In genomic region chr6:112190164-112190563, GRCh38 we compare ENCODE assay signal across 15 cellular contexts.
DNase-seq lines count a peak whose midpoint lies in the region; ATAC-seq, FAIRE-seq and TF ChIP-seq lines count a peak whose summit lies in the region.
"Had no signal": no experiment of that assay in that cellular context is flagged by ENCODE, and none has a peak within 500 bp of the region (broad histone marks: within the 10 kb centered on the region; RNA-seq: fewer than 3 reads in every experiment).

No MANE protein-coding gene starts in this region.

- H2BK15ac ChIP-seq in mesenchymal stem cell (ENCODE audit: low read depth, poor library complexity, severe bottlenecking) = no peak overlapping the region

- peaks cover 0 to 14% of the 10 kb centered on the region in 2 experiments for H3K36me3 ChIP-seq in SK-N-SH (replicated peaks in 1 of 2; ENCODE audit: control insufficient read depth in 1 of 2, insufficient read depth in 2 of 2, low read length in 1 of 2)
- peaks cover 0 to 98% of the 10 kb centered on the region in 2 experiments for H3K36me3 ChIP-seq in mesenchymal stem cell (ENCODE audit: control insufficient read depth in 1 of 2, insufficient read depth in 2 of 2, low read depth in 1 of 2, low read length in 2 of 2)
- H3K36me3 ChIP-seq in neural cell (ENCODE audit: insufficient read depth, low read length) = no peaks in the 10 kb centered on the region
- no peaks in the 10 kb centered on the region for H3K36me3 ChIP-seq in uterus

- TF ChIP-seq CTCF in SK-N-SH (IDR thresholded peaks at IDR 0.05) (no peak), neural cell (IDR thresholded peaks at IDR 0.05; ENCODE audit: poor library complexity, severe bottlenecking) (no peak), uterus (IDR thresholded peaks at IDR 0.05) (no peak), D721Med (IDR thresholded peaks at IDR 0.05; ENCODE audit: insufficient read depth, missing control alignments) (no peak)

- no peak overlapping the region for H3K4ac ChIP-seq in mesenchymal stem cell (ENCODE audit: low read depth in 1 of 2, low read length in 2 of 2)

- H3K79me2 ChIP-seq in SK-N-SH (ENCODE audit: insufficient read depth) (no peaks in the 10 kb centered on the region), neural cell (replicated peaks; ENCODE audit: insufficient read depth, low read length) (no peaks in the 10 kb centered on the region)

- H3K4me2 ChIP-seq in SK-N-SH (no peak overlapping the region), mesenchymal stem cell (ENCODE audit: low read length, poor library complexity, severe bottlenecking) (no peak overlapping the region), neural cell (ENCODE audit: low read length) (no peak overlapping the region)
- H3K4me2 ChIP-seq: GM23338 had no signal

- no peak overlapping the region for H4K8ac ChIP-seq in mesenchymal stem cell (ENCODE audit: low read length)

- H3K79me1 ChIP-seq in mesenchymal stem cell (replicated peaks; ENCODE audit: low read length, poor library complexity, severe bottlenecking) = no peaks in the 10 kb centered on the region

- no peak overlapping the region for H2BK12ac ChIP-seq in mesenchymal stem cell (ENCODE audit: low read length in 2 of 2)

- H3K18ac ChIP-seq in mesenchymal stem cell (ENCODE audit: low read depth in 1 of 2, low read length in 2 of 2) = no peak overlapping the region

- ATAC-seq in SK-N-SH treated with all-trans-retinoic acid at 6 μM for 48 hours (peak; percentile 34; the same call in 2 of the 3 replicates), HG03097 (IDR thresholded peaks at IDR 0.05; ENCODE audit: low FRiP score, unreplicated experiment) (no peak)
- ATAC-seq: CD8-positive, alpha-beta T cell; GM23338 had no signal

- intact Hi-C loops in uterus (cut with DNase I; ENCODE audit: low total_unique reads) = no loop called here

- H4K20me1 ChIP-seq in SK-N-SH (ENCODE audit: insufficient read depth) = no peaks in the 10 kb centered on the region
- no peaks in the 10 kb centered on the region for H4K20me1 ChIP-seq in neural cell (ENCODE audit: insufficient read depth)

- 94% methylated on average over 1 of the region's 1 CpG for WGBS in SK-N-SH (ENCODE audit: low lambda C conversion rate)
- 100% methylated on average over 1 of the region's 1 CpG for WGBS in mesenchymal stem cell

- H3K4me1 ChIP-seq in SK-N-SH (ENCODE audit: control insufficient read depth in 1 of 2, insufficient read depth in 2 of 2, low read depth in 1 of 2, low read length in 1 of 2) = peaks cover 0 to 17% of the 10 kb centered on the region in 2 experiments; a peak in 2 of 4 replicates
- peaks cover 9% of the 10 kb centered on the region for H3K4me1 ChIP-seq in mesenchymal stem cell (ENCODE audit: control insufficient read depth, insufficient read depth, low read depth, low read length)
- H3K4me1 ChIP-seq in uterus = peaks cover 0 to 12% of the 10 kb centered on the region in 2 donors

- CTCF ChIA-PET in SK-N-SH (lab: Yijun Ruan, JAX) = interaction anchor here (0.7 to 12.9 kb wide), 2 partner anchors 10 to 39 kb away, joined by 3 to 92 read pairs; no protein-coding TSS in a partner anchor

- no peak overlapping the region for H2BK5ac ChIP-seq in mesenchymal stem cell (ENCODE audit: low read depth, low read length, poor library complexity, severe bottlenecking)

- TF ChIP-seq RAD21 in SK-N-SH (IDR thresholded peaks at IDR 0.05; ENCODE audit: low read length) (no peak), neural cell (conservative IDR thresholded peaks at IDR 0.05) (no peak)

- H3F3A ChIP-seq in SK-N-SH (replicated peaks; ENCODE audit: insufficient read depth) = no peaks in the 10 kb centered on the region
- no peaks in the 10 kb centered on the region for H3F3A ChIP-seq in neural cell (ENCODE audit: insufficient read depth, low read length, poor library complexity, severe bottlenecking)

- TF ChIP-seq POLR2A in uterus (IDR thresholded peaks at IDR 0.05) = no peak

- FAIRE-seq in D721Med (lab: Jason Lieb, UNC) = no peak

- H3K27ac ChIP-seq in SK-N-SH (ENCODE audit: low read depth in 2 of 2, low read length in 1 of 2) (peak overlapping the region in 1 of 2 experiments; percentile 76; a peak in 3 of 4 replicates), mesenchymal stem cell (ENCODE audit: low read length, poor library complexity, severe bottlenecking) (no peak overlapping the region), neural cell (ENCODE audit: low read length) (no peak overlapping the region), uterus (peak overlapping the region; percentile 62 to 63)
- H3K27ac ChIP-seq: 22Rv1 had no signal

- H3K9me3 ChIP-seq in SK-N-SH (no peaks in the 10 kb centered on the region), mesenchymal stem cell (ENCODE audit: control insufficient read depth, low read length) (no peaks in the 10 kb centered on the region), neural cell (ENCODE audit: low read length) (no peaks in the 10 kb centered on the region), uterus (no peaks in the 10 kb centered on the region)

- no peak overlapping the region for H3K14ac ChIP-seq in mesenchymal stem cell (ENCODE audit: low read length in 2 of 2)

- no peak overlapping the region for H2AK5ac ChIP-seq in mesenchymal stem cell (ENCODE audit: low read length, severe bottlenecking)

- H3K9me2 ChIP-seq in SK-N-SH = no peaks in the 10 kb centered on the region
- H3K9me2 ChIP-seq in neural cell (ENCODE audit: insufficient read depth, low read length) = no peaks in the 10 kb centered on the region

- DNase-seq in SK-N-SH = no peak
- DNase-seq in mesenchymal stem cell = no peak
- no peak for DNase-seq in uterus
- no peak for DNase-seq in NCI-H82 (lab: John Stamatoyannopoulos, UW)
- no peak for DNase-seq in D721Med (ENCODE audit: insufficient read length, low spot score)
- DNase-seq: CD8-positive, alpha-beta T cell; COR-L47; DMS53; GF-D8; H7 had no signal

- H4K91ac ChIP-seq in mesenchymal stem cell (ENCODE audit: low read length) = no peak overlapping the region

- H2AFZ ChIP-seq in SK-N-SH (ENCODE audit: low read depth) (no peak overlapping the region), mesenchymal stem cell (ENCODE audit: low read depth, low read length) (no peak overlapping the region), neural cell (ENCODE audit: low read depth, low read length) (no peak overlapping the region)
- H2AFZ ChIP-seq: GM23338 had no signal

- POLR2A ChIA-PET in SK-N-SH (lab: Yijun Ruan, JAX) = no interaction called here

- H3K9ac ChIP-seq in SK-N-SH = no peak overlapping the region
- H3K9ac ChIP-seq in mesenchymal stem cell (ENCODE audit: low read length) = peak overlapping the region; percentile 20
- no peak overlapping the region for H3K9ac ChIP-seq in neural cell (ENCODE audit: low read length)

- no peak overlapping the region for H3K23ac ChIP-seq in mesenchymal stem cell (ENCODE audit: low read length in 2 of 2)

- H3K4me3 ChIP-seq in SK-N-SH (ENCODE audit: low read depth in 2 of 2, low read length in 1 of 2) (no peak overlapping the region), mesenchymal stem cell (ENCODE audit: insufficient read depth in 1 of 2, low read depth in 1 of 2, low read length in 2 of 2) (no peak overlapping the region), neural cell (ENCODE audit: low read length) (no peak overlapping the region), uterus (no peak overlapping the region)
- H3K4me3 ChIP-seq: GM23338 had no signal

- H2BK120ac ChIP-seq in mesenchymal stem cell (ENCODE audit: low read depth, low read length) = no peak overlapping the region

- H3K27me3 ChIP-seq in SK-N-SH (ENCODE audit: insufficient read depth) (no peaks in the 10 kb centered on the region), mesenchymal stem cell (ENCODE audit: control insufficient read depth in 1 of 2, insufficient read depth in 1 of 2, low read length in 2 of 2) (no peaks in the 10 kb centered on the region), neural cell (ENCODE audit: insufficient read depth, low read depth, low read length) (no peaks in the 10 kb centered on the region), uterus (no peaks in the 10 kb centered on the region)

- TF ChIP-seq EP300 in SK-N-SH (IDR thresholded peaks at IDR 0.05; ENCODE audit: borderline replicate concordance in 1 of 2, low read depth in 1 of 2, low read length in 1 of 2) = no peak
- TF ChIP-seq EP300 in neural cell (conservative IDR thresholded peaks at IDR 0.05; ENCODE audit: poor library complexity, severe bottlenecking) = peak; percentile 87

TF ChIP-seq in SK-N-SH treated with all-trans-retinoic acid at 6 μM for 48 hours, 23 proteins besides CTCF, POLR2A, EP300 and RAD21 (continues in another document):
- TF ChIP-seq ZFP30 (CRISPR knock-in tag; IDR thresholded peaks at IDR 0.05) (no peak), ZNF70 (CRISPR knock-in tag; IDR thresholded peaks at IDR 0.05) (no peak), OSR1 (CRISPR knock-in tag; IDR thresholded peaks at IDR 0.05) (no peak), ESRRG (CRISPR knock-in tag; IDR thresholded peaks at IDR 0.05) (no peak), TCF4 (CRISPR knock-in tag; IDR thresholded peaks at IDR 0.05; ENCODE audit: borderline replicate concordance) (no peak)

TF ChIP-seq in SK-N-SH, 30 proteins besides CTCF, POLR2A, EP300 and RAD21 (continues in another document):
- TF ChIP-seq TEAD4 (IDR thresholded peaks at IDR 0.05; ENCODE audit: borderline replicate concordance, insufficient read depth) (no peak), GABPA (IDR thresholded peaks at IDR 0.05; ENCODE audit: low read depth) (no peak), ELF1 (IDR thresholded peaks at IDR 0.05) (no peak), USF2 (IDR thresholded peaks at IDR 0.05; ENCODE audit: borderline replicate concordance, low read depth, low read length) (no peak), MXI1 (IDR thresholded peaks at IDR 0.05; ENCODE audit: low read depth, low read length) (no peak)

TF ChIP-seq in neural cell, 6 proteins besides CTCF, POLR2A, EP300 and RAD21 (continues in another document):
- TF ChIP-seq MXI1 (conservative IDR thresholded peaks at IDR 0.05; ENCODE audit: poor library complexity, severe bottlenecking) = no peak

Comparison
In these comparisons a context has a peak if more than half of its experiments do, and no peak if none do; other contexts are left out.
1. H3K27ac ChIP-seq: peak in uterus (2 of 2); none in mesenchymal stem cell (single experiment) and neural cell (single experiment).